In genomic region chr20:62143118-62143975, GRCh38 we compare ENCODE assay signal across 8 cellular contexts. TPM values are rescaled to one million over a fixed set of nuclear protein-coding genes. Genes with fewer than 3 reads are reported as not detected.
A peak's percentile ranks its signal among the peaks of the same experiment; 100 is the strongest.
DNase-seq lines count a peak whose midpoint lies in the region; ATAC-seq and TF ChIP-seq lines count a peak whose summit lies in the region.

PSMA7 (minus strand) TSS chr20:62143394; CDS start chr20:62143303, 91 bp downstream.
SS18L1 (plus strand) TSS chr20:62143769; CDS start chr20:62143821, 52 bp downstream.

- H3K4ac ChIP-seq in H9 (ENCODE audit: low read depth, low read length), result no peak within 1 kb of the TSS

- peaks cover 7% of the 10 kb centered on the region for H3K23me2 ChIP-seq in H9 (ENCODE audit: insufficient read length, low read depth, low read length, poor library complexity, severe bottlenecking)

- H3K4me3 ChIP-seq in MM.1S (ENCODE audit: low read length), result peak within 1 kb of the TSS; percentile 81
- H3K4me3 ChIP-seq in heart right ventricle, result peak within 1 kb of the TSS; percentile 67 to 96 (median 86)
- H3K4me3 ChIP-seq in upper lobe of left lung, result peak within 1 kb of the TSS; percentile 72 to 97 (median 90)

- peaks cover 15% of the 10 kb centered on the region for H3F3A ChIP-seq in MM.1S (ENCODE audit: insufficient read depth, low read length)

- no peak within 1 kb of the TSS for H4K91ac ChIP-seq in H9 (ENCODE audit: insufficient read length, low read depth, low read length)

- H3K79me2 ChIP-seq in H9 (ENCODE audit: insufficient read depth, low read length) (peaks cover 48% of the 10 kb centered on the region), MM.1S (ENCODE audit: low read length) (peaks cover 83% of the 10 kb centered on the region)

- ATAC-seq in activated naive CD8-positive, alpha-beta T cell treated with anti-CD3 and anti-CD28 coated beads, Interleukin-2, amount 50 U/mL, for 24 hours, result peak; percentile 83
- ATAC-seq in heart right ventricle, result peak; percentile 88 to 95 (median 92)
- ATAC-seq in upper lobe of left lung (ENCODE audit: low FRiP score in 2 of 2), result peak; percentile 92 to 95

- no peak within 1 kb of the TSS for H4K8ac ChIP-seq in H9 (replicated peaks; ENCODE audit: insufficient read length, low read depth, low read length)

- H2BK12ac ChIP-seq in H9 (ENCODE audit: insufficient read length, low read depth, low read length), result no peak within 1 kb of the TSS

- no peak within 1 kb of the TSS for H3T11ph ChIP-seq in H9 (ENCODE audit: low read length)

- H3K4me3 Mint-ChIP-seq in H9 (peak within 1 kb of the TSS; percentile 84 to 92), progenitor cell of endocrine pancreas (ENCODE audit: low read depth) (peak within 1 kb of the TSS; percentile 84)
- H3K4me3 Mint-ChIP-seq in activated naive CD8-positive, alpha-beta T cell treated with anti-CD3 and anti-CD28 coated beads, Interleukin-2, amount 50 U/mL, for 24 hours, result peak within 1 kb of the TSS; percentile 89

- H2AK5ac ChIP-seq in H9 (ENCODE audit: insufficient read length, low read length), result no peak within 1 kb of the TSS

- peak in 3 of 4 donors; percentile 89 to 99 (median 89) for TF ChIP-seq POLR2A in upper lobe of left lung (IDR thresholded peaks at IDR 0.05)

- H3K4me1 Mint-ChIP-seq in H9, result peaks cover 31 to 34% of the 10 kb centered on the region in 2 experiments
- peaks cover 42% of the 10 kb centered on the region for H3K4me1 Mint-ChIP-seq in activated naive CD8-positive, alpha-beta T cell treated with anti-CD3 and anti-CD28 coated beads, Interleukin-2, amount 50 U/mL, for 24 hours
- peaks cover 29% of the 10 kb centered on the region for H3K4me1 Mint-ChIP-seq in progenitor cell of endocrine pancreas (ENCODE audit: low read depth)

- no CpG with 5 or more reads among the region's 143 CpGs for WGBS in H9 (ENCODE audit: extremely low coverage, insufficient read length, low lambda C conversion rate)
- WGBS in heart right ventricle, 2 donors, result 0% methylated on average over 55 to 138 of the region's 143 CpGs
- WGBS in upper lobe of left lung, 2 donors, result 0 to 1% methylated on average over 22 to 28 of the region's 143 CpGs

- H3K14ac ChIP-seq in H9 (ENCODE audit: insufficient read depth, low read length), result peak within 1 kb of the TSS; percentile 70

- H3K9me3 ChIP-seq in H9 (ENCODE audit: control insufficient read depth, low read depth, low read length) (no peaks in the 10 kb centered on the region), MM.1S (replicated peaks; ENCODE audit: insufficient read depth, low read length) (no peaks in the 10 kb centered on the region), heart right ventricle (no peaks in the 10 kb centered on the region), upper lobe of left lung (no peaks in the 10 kb centered on the region)

- H3K9me3 Mint-ChIP-seq in H9 (no peaks in the 10 kb centered on the region; a peak in 1 of 5 replicates), progenitor cell of endocrine pancreas (ENCODE audit: low read depth) (no peaks in the 10 kb centered on the region)
- no peaks in the 10 kb centered on the region for H3K9me3 Mint-ChIP-seq in activated naive CD8-positive, alpha-beta T cell treated with anti-CD3 and anti-CD28 coated beads, Interleukin-2, amount 50 U/mL, for 24 hours

- H4K5ac ChIP-seq in H9 (ENCODE audit: insufficient read length, low read depth, low read length), result no peak within 1 kb of the TSS

- H3K36me3 ChIP-seq in MM.1S (replicated peaks; ENCODE audit: insufficient read depth, low read length), result peaks cover 6% of the 10 kb centered on the region; the same call in 1 of the 2 replicates
- H3K36me3 ChIP-seq in heart right ventricle, result peaks cover 5 to 31% (median 21%) of the 10 kb centered on the region in 9 donors
- peaks cover 17 to 28% (median 19%) of the 10 kb centered on the region in 4 donors for H3K36me3 ChIP-seq in upper lobe of left lung

- no peaks in the 10 kb centered on the region for H3K9me2 ChIP-seq in MM.1S (replicated peaks; ENCODE audit: insufficient read depth, low read length)

- H2AFZ ChIP-seq in H9 (ENCODE audit: low read length) (no peak within 1 kb of the TSS), MM.1S (ENCODE audit: low read length) (peak within 1 kb of the TSS; percentile 53; the same call in 1 of the 2 replicates)

- H2BK20ac ChIP-seq in H9 (ENCODE audit: low read depth, low read length, poor library complexity, severe bottlenecking), result no peak within 1 kb of the TSS

- intact Hi-C loops in heart right ventricle (cut with DNase I), result loop anchor here in 7 of 10 donors (2.0 to 5.0 kb wide), 8 partner anchors 21 to 654 kb away; partner anchors contain the start of genes TAF4 (in 3 of the 7), MTG2 (in 2 of the 7), LSM14B (in 1 of the 7) and MRGBP (in 1 of the 7)

- H2BK120ac ChIP-seq in H9 (ENCODE audit: low read depth, low read length, poor library complexity, severe bottlenecking), result no peak within 1 kb of the TSS

- H3K56ac ChIP-seq in H9 (ENCODE audit: insufficient read length, low read depth, low read length), result no peak within 1 kb of the TSS

- no peaks in the 10 kb centered on the region for H3K4me1 ChIP-seq in H9 (ENCODE audit: insufficient read depth, low read length)
- peaks cover 18% of the 10 kb centered on the region for H3K4me1 ChIP-seq in MM.1S (ENCODE audit: low read length)
- H3K4me1 ChIP-seq in heart right ventricle, result peaks cover 8 to 46% (median 38%) of the 10 kb centered on the region in 9 donors
- H3K4me1 ChIP-seq in upper lobe of left lung, result peaks cover 25 to 44% (median 30%) of the 10 kb centered on the region in 4 donors

- H3K4me2 ChIP-seq in H9 (ENCODE audit: insufficient read depth, insufficient read length, low read length) (peak within 1 kb of the TSS; percentile 68), MM.1S (ENCODE audit: low read depth, low read length) (peak within 1 kb of the TSS; percentile 95)

- peaks cover 35 to 46% (median 36%) of the 10 kb centered on the region in 3 experiments for H3K36me3 Mint-ChIP-seq in H9 (ENCODE audit: insufficient read depth in 1 of 3, low read depth in 3 of 3)
- peaks cover 36% of the 10 kb centered on the region for H3K36me3 Mint-ChIP-seq in activated naive CD8-positive, alpha-beta T cell treated with anti-CD3 and anti-CD28 coated beads, Interleukin-2, amount 50 U/mL, for 24 hours (ENCODE audit: low read depth)
- peaks cover 9% of the 10 kb centered on the region for H3K36me3 Mint-ChIP-seq in progenitor cell of endocrine pancreas (ENCODE audit: insufficient read depth)

- no peak for TF ChIP-seq CTCF in H9 (conservative IDR thresholded peaks at IDR 0.05)
- no peak for TF ChIP-seq CTCF in MM.1S (IDR thresholded peaks at IDR 0.05; ENCODE audit: low read length)
- TF ChIP-seq CTCF in heart right ventricle (IDR thresholded peaks at IDR 0.05), result no peak
- no peak for TF ChIP-seq CTCF in progenitor cell of endocrine pancreas (IDR thresholded peaks at IDR 0.05; ENCODE audit: unreplicated experiment)
- TF ChIP-seq CTCF in upper lobe of left lung (IDR thresholded peaks at IDR 0.05), result peak in 2 of 6 experiments; percentile 20 to 26

- peak; percentile 77 for DNase-seq in GM04504 (ENCODE audit: low read depth)
- DNase-seq in H9, result peak; percentile 72
- peak; percentile 91 for DNase-seq in MM.1S
- peak; percentile 76 to 86 for DNase-seq in SW 1271 (lab: John Stamatoyannopoulos, UW)
- DNase-seq in activated naive CD8-positive, alpha-beta T cell treated with anti-CD3 and anti-CD28 coated beads, Interleukin-2, amount 50 U/mL, for 24 hours, result peak; percentile 87
- peak; percentile 88 to 90 for DNase-seq in heart right ventricle
- peak; percentile 78 for DNase-seq in progenitor cell of endocrine pancreas (ENCODE audit: low spot score, unreplicated experiment)
- DNase-seq in upper lobe of left lung, result peak; percentile 86 to 99

- H3K27ac Mint-ChIP-seq in H9, result peak within 1 kb of the TSS in 2 of 3 experiments; percentile 94 to 96; a peak in 5 of 7 replicates
- peak within 1 kb of the TSS; percentile 90 for H3K27ac Mint-ChIP-seq in activated naive CD8-positive, alpha-beta T cell treated with anti-CD3 and anti-CD28 coated beads, Interleukin-2, amount 50 U/mL, for 24 hours
- H3K27ac Mint-ChIP-seq in progenitor cell of endocrine pancreas, result peak within 1 kb of the TSS; percentile 97

- H3K27me3 Mint-ChIP-seq in H9 (ENCODE audit: low read depth) (no peaks in the 10 kb centered on the region), progenitor cell of endocrine pancreas (no peaks in the 10 kb centered on the region)
- H3K27me3 Mint-ChIP-seq in activated naive CD8-positive, alpha-beta T cell treated with anti-CD3 and anti-CD28 coated beads, Interleukin-2, amount 50 U/mL, for 24 hours, result no peaks in the 10 kb centered on the region

- no peak within 1 kb of the TSS; the same call in 1 of the 2 replicates for H2BK15ac ChIP-seq in H9 (ENCODE audit: low read depth, low read length)

- H4K20me1 ChIP-seq in H9 (ENCODE audit: control insufficient read depth, insufficient read depth, insufficient read length), result no peaks in the 10 kb centered on the region
- H4K20me1 ChIP-seq in MM.1S (ENCODE audit: insufficient read depth, low read length), result peaks cover 31% of the 10 kb centered on the region

- H3K18ac ChIP-seq in H9 (ENCODE audit: insufficient read length, low read depth, low read length), result peak within 1 kb of the TSS; percentile 67

- H3K79me1 ChIP-seq in H9 (ENCODE audit: insufficient read depth, low read depth, low read length, poor library complexity, severe bottlenecking), result peaks cover 11% of the 10 kb centered on the region

- H3K9ac ChIP-seq in H9 (ENCODE audit: extremely low read depth, insufficient read length, low read length) (peak within 1 kb of the TSS; percentile 81), MM.1S (ENCODE audit: low read length) (peak within 1 kb of the TSS; percentile 70)

- H3K27ac ChIP-seq in H9 (ENCODE audit: insufficient read length, low read depth, low read length) (no peak within 1 kb of the TSS), MM.1S (ENCODE audit: low read length) (peak within 1 kb of the TSS; percentile 51; the same call in 1 of the 2 replicates), heart right ventricle (peak within 1 kb of the TSS; percentile 86 to 100 (median 96)), upper lobe of left lung (peak within 1 kb of the TSS; percentile 93 to 99 (median 96))

- H2BK5ac ChIP-seq in H9 (ENCODE audit: insufficient read length, low read length), result no peak within 1 kb of the TSS

- peak in 1 of 4 donors; percentile 4 for TF ChIP-seq EP300 in upper lobe of left lung (IDR thresholded peaks at IDR 0.05)

- no peak within 1 kb of the TSS for H3K23ac ChIP-seq in H9 (ENCODE audit: insufficient read length, low read depth, low read length)

- H3K27me3 ChIP-seq in H9 (ENCODE audit: insufficient read depth, low read length) (no peaks in the 10 kb centered on the region), MM.1S (replicated peaks; ENCODE audit: insufficient read depth, low read length) (no peaks in the 10 kb centered on the region), heart right ventricle (no peaks in the 10 kb centered on the region), upper lobe of left lung (no peaks in the 10 kb centered on the region)

RNA-seq across cellular contexts. Expression of gene PSMA7, which starts in this region (rescaled TPM):
- 332 and 337 TPM in 2 replicates for total RNA-seq in H9 (2021)
- 100 to 1,000 TPM; 172 to 296 (median 200) TPM for total RNA-seq in heart right ventricle
- polyA plus RNA-seq in heart right ventricle, result 100 to 1,000 TPM; 143 to 567 TPM
- 221 and 234 TPM in 2 replicates for total RNA-seq in progenitor cell of endocrine pancreas
- total RNA-seq in upper lobe of left lung, result 100 to 1,000 TPM; 186 to 317 (median 240) TPM

RNA-seq across cellular contexts. Expression of gene SS18L1, which starts in this region (rescaled TPM):
- total RNA-seq in H9 (2021) (18.8 and 22.2 TPM in 2 replicates), heart right ventricle (10 to 100 TPM in 2 of 10 donors, 1 to 10 TPM in 8; 6.6 to 11.7 (median 7.4) TPM), progenitor cell of endocrine pancreas (29.8 and 32.0 TPM in 2 replicates), upper lobe of left lung (10 to 100 TPM; 12.2 to 70.8 (median 19.7) TPM)
- 10 to 100 TPM in 1 of 2 donors, 1 to 10 TPM in 1; 5.2 to 22.3 TPM for polyA plus RNA-seq in heart right ventricle
